In the genomic region with DNA sequence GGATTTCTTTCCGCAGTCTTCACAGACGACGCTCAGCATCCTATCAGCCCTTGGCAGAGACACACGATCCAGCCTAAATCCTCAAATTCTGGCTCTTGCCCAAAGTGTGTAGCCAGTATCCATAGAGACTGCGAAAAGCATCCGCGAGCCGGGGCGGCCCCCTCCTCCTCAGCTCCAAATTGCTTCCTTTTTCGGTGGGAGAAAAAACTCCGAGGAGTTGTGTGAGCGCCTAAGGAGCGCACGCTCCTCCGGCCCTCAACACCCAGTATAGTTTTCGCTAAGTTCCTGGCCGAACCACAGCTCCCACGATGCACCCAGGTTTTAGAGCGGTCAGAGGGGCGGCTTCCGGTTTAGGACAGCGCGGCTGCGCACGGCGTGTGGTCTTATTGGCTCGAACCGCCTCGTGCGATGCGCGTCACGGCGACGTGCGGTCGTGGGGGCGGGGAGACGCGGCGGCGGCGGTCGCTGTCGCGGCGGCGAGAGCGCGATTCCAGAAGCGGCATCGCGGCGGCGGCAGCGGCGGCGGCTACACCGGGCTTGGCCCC, we compare ENCODE assay signal across 1 cellular context.
TF ChIP-seq lines count a peak whose summit lies in the region.

Gene ADIPOR2 (plus strand): TSS at position 493 of the 545 bp plus-strand sequence. CDS start 63,274 bp downstream, outside the sequence.

TF ChIP-seq in HepG2, 621 proteins besides CTCF, POLR2A, EP300 and RAD21 (continued from another document and continues in another):
- TF ChIP-seq, protein P1, sequence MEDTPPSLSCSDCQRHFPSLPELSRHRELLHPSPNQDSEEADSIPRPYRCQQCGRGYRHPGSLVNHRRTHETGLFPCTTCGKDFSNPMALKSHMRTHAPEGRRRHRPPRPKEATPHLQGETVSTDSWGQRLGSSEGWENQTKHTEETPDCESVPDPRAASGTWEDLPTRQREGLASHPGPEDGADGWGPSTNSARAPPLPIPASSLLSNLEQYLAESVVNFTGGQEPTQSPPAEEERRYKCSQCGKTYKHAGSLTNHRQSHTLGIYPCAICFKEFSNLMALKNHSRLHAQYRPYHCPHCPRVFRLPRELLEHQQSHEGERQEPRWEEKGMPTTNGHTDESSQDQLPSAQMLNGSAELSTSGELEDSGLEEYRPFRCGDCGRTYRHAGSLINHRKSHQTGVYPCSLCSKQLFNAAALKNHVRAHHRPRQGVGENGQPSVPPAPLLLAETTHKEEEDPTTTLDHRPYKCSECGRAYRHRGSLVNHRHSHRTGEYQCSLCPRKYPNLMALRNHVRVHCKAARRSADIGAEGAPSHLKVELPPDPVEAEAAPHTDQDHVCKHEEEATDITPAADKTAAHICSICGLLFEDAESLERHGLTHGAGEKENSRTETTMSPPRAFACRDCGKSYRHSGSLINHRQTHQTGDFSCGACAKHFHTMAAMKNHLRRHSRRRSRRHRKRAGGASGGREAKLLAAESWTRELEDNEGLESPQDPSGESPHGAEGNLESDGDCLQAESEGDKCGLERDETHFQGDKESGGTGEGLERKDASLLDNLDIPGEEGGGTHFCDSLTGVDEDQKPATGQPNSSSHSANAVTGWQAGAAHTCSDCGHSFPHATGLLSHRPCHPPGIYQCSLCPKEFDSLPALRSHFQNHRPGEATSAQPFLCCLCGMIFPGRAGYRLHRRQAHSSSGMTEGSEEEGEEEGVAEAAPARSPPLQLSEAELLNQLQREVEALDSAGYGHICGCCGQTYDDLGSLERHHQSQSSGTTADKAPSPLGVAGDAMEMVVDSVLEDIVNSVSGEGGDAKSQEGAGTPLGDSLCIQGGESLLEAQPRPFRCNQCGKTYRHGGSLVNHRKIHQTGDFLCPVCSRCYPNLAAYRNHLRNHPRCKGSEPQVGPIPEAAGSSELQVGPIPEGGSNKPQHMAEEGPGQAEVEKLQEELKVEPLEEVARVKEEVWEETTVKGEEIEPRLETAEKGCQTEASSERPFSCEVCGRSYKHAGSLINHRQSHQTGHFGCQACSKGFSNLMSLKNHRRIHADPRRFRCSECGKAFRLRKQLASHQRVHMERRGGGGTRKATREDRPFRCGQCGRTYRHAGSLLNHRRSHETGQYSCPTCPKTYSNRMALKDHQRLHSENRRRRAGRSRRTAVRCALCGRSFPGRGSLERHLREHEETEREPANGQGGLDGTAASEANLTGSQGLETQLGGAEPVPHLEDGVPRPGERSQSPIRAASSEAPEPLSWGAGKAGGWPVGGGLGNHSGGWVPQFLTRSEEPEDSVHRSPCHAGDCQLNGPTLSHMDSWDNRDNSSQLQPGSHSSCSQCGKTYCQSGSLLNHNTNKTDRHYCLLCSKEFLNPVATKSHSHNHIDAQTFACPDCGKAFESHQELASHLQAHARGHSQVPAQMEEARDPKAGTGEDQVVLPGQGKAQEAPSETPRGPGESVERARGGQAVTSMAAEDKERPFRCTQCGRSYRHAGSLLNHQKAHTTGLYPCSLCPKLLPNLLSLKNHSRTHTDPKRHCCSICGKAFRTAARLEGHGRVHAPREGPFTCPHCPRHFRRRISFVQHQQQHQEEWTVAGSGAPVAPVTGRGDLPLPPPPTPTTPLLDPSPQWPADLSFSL (CRISPR knock-in tag; IDR thresholded peaks at IDR 0.05), result no peak
- TF ChIP-seq TCF7 (IDR thresholded peaks at IDR 0.05; ENCODE audit: low read depth), result no peak
- TF ChIP-seq SKIL (CRISPR knock-in tag; IDR thresholded peaks at IDR 0.05; ENCODE audit: borderline replicate concordance), result peak; percentile 44; the same call in 1 of the 2 replicates
- TF ChIP-seq ETV5 (CRISPR knock-in tag; IDR thresholded peaks at IDR 0.05; ENCODE audit: borderline replicate concordance), result peak; percentile 74
- TF ChIP-seq ZNF577 (CRISPR knock-in tag; IDR thresholded peaks at IDR 0.05; ENCODE audit: borderline replicate concordance, low read depth), result no peak
- no peak for TF ChIP-seq ZNF678 (CRISPR knock-in tag; IDR thresholded peaks at IDR 0.05)
- peak; percentile 52; the same call in 1 of the 2 replicates for TF ChIP-seq HDAC2 (CRISPR knock-in tag; IDR thresholded peaks at IDR 0.05)
- TF ChIP-seq ZNF672 (CRISPR knock-in tag; IDR thresholded peaks at IDR 0.05), result no peak
- 0 out of 2 replicates have a peak, but pooled peaks have one; percentile 22 for TF ChIP-seq SIN3B (IDR thresholded peaks at IDR 0.05; ENCODE audit: low read length)
- no peak for TF ChIP-seq ZFP90 (CRISPR knock-in tag; IDR thresholded peaks at IDR 0.05; ENCODE audit: borderline replicate concordance)
- TF ChIP-seq, protein P2, sequence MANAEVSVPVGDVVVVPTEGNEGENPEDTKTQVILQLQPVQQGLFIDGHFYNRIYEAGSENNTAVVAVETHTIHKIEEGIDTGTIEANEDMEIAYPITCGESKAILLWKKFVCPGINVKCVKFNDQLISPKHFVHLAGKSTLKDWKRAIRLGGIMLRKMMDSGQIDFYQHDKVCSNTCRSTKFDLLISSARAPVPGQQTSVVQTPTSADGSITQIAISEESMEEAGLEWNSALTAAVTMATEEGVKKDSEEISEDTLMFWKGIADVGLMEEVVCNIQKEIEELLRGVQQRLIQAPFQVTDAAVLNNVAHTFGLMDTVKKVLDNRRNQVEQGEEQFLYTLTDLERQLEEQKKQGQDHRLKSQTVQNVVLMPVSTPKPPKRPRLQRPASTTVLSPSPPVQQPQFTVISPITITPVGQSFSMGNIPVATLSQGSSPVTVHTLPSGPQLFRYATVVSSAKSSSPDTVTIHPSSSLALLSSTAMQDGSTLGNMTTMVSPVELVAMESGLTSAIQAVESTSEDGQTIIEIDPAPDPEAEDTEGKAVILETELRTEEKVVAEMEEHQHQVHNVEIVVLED (CRISPR knock-in tag; IDR thresholded peaks at IDR 0.05; ENCODE audit: borderline replicate concordance), result peak; percentile 98
- no peak for TF ChIP-seq CSRNP2 (CRISPR knock-in tag; conservative IDR thresholded peaks at IDR 0.05; ENCODE audit: low read depth)
- TF ChIP-seq ZNF567 (CRISPR knock-in tag; IDR thresholded peaks at IDR 0.05; ENCODE audit: borderline replicate concordance), result no peak
- TF ChIP-seq ZNF460 (CRISPR knock-in tag; IDR thresholded peaks at IDR 0.05; ENCODE audit: borderline replicate concordance), result no peak
- TF ChIP-seq RARG (CRISPR knock-in tag; IDR thresholded peaks at IDR 0.05; ENCODE audit: low read depth), result no peak
- no peak for TF ChIP-seq CHCHD3 (CRISPR knock-in tag; IDR thresholded peaks at IDR 0.05)
- no peak for TF ChIP-seq ZNF232 (CRISPR knock-in tag; IDR thresholded peaks at IDR 0.05; ENCODE audit: borderline replicate concordance)
- TF ChIP-seq ZNF768 (CRISPR knock-in tag; IDR thresholded peaks at IDR 0.05), result no peak
- TF ChIP-seq ARID5B (CRISPR knock-in tag; IDR thresholded peaks at IDR 0.05), result peak; percentile 60; the same call in 1 of the 2 replicates
- no peak for TF ChIP-seq ZHX1 (CRISPR knock-in tag; IDR thresholded peaks at IDR 0.05; ENCODE audit: low read depth)
- TF ChIP-seq DBP (CRISPR knock-in tag; IDR thresholded peaks at IDR 0.05; ENCODE audit: not compliant biosample characterization), result no peak
- TF ChIP-seq, protein P3, sequence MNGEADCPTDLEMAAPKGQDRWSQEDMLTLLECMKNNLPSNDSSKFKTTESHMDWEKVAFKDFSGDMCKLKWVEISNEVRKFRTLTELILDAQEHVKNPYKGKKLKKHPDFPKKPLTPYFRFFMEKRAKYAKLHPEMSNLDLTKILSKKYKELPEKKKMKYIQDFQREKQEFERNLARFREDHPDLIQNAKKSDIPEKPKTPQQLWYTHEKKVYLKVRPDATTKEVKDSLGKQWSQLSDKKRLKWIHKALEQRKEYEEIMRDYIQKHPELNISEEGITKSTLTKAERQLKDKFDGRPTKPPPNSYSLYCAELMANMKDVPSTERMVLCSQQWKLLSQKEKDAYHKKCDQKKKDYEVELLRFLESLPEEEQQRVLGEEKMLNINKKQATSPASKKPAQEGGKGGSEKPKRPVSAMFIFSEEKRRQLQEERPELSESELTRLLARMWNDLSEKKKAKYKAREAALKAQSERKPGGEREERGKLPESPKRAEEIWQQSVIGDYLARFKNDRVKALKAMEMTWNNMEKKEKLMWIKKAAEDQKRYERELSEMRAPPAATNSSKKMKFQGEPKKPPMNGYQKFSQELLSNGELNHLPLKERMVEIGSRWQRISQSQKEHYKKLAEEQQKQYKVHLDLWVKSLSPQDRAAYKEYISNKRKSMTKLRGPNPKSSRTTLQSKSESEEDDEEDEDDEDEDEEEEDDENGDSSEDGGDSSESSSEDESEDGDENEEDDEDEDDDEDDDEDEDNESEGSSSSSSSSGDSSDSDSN (CRISPR knock-in tag; IDR thresholded peaks at IDR 0.05), result no peak
- peak; percentile 91 for TF ChIP-seq POLR2G (IDR thresholded peaks at IDR 0.05; ENCODE audit: low read depth, low read length)
- no peak for TF ChIP-seq ZNF850 (CRISPR knock-in tag; conservative IDR thresholded peaks at IDR 0.05)
- TF ChIP-seq ZNF432 (CRISPR knock-in tag; IDR thresholded peaks at IDR 0.05; ENCODE audit: borderline replicate concordance), result no peak
- no peak for TF ChIP-seq THAP8 (CRISPR knock-in tag; IDR thresholded peaks at IDR 0.05; ENCODE audit: borderline replicate concordance)
- no peak for TF ChIP-seq IKZF1 (IDR thresholded peaks at IDR 0.05)
